In genomic region chr10:63558132-63558784, GRCh38 we compare ENCODE assay signal across 29 cellular contexts.
"Had no signal": no experiment of that assay in that cellular context is flagged by ENCODE, and none has a peak within 500 bp of the region (broad histone marks: within the 10 kb centered on the region; RNA-seq: fewer than 3 reads in every experiment).

No MANE protein-coding gene starts in this region.

- H3K27me3 ChIP-seq: colonic mucosa, foreskin keratinocyte, gastroesophageal sphincter, heart left ventricle, hepatocyte, neural progenitor cell, right atrium auricular region, sigmoid colon, tibial nerve, upper lobe of right lung, uterus had no signal

- H3K36me3 ChIP-seq: colonic mucosa, gastroesophageal sphincter, heart left ventricle, left ventricle myocardium inferior, lower lobe of right lung, neural progenitor cell, prostate gland, right atrium auricular region, sigmoid colon, thoracic aorta, tibial nerve, upper lobe of right lung, uterus had no signal

- H3K36me3 Mint-ChIP-seq: memory B cell; naive B cell; natural killer cell treated with Interleukin-12 subunit alpha and Interleukin-12 subunit beta and Interleukin-15 and Interleukin-18, amount 100 ng/mL, for 72 hours had no signal

- H3K4me3 ChIP-seq: colonic mucosa, gastroesophageal sphincter, heart left ventricle, hepatocyte, left ventricle myocardium inferior, lower lobe of right lung, mucosa of descending colon, neural progenitor cell, prostate gland, right atrium auricular region, sigmoid colon, thoracic aorta, tibial nerve, upper lobe of right lung, uterus had no signal

- ATAC-seq: esophagus mucosa; foreskin keratinocyte; gastroesophageal sphincter; heart left ventricle; lower lobe of right lung; mucosa of descending colon; natural killer cell treated with Interleukin-12 subunit alpha and Interleukin-12 subunit beta and Interleukin-15 and Interleukin-18, amount 100 ng/mL, for 72 hours; stimulated activated memory B cell treated with anti-CD40 and anti-IgM and Interleukin-4, amounts not matched to agents 10 μg/mL and 1 μg/mL and 100 μg/mL, for 72 hours; upper lobe of right lung had no signal

- H3K9me3 ChIP-seq: colonic mucosa, gastroesophageal sphincter, heart left ventricle, left ventricle myocardium inferior, lower lobe of right lung, mucosa of descending colon, prostate gland, right atrium auricular region, sigmoid colon, thoracic aorta, tibial nerve, upper lobe of right lung, uterus had no signal

- H3K4me3 Mint-ChIP-seq: dendritic cell treated with granulocyte-macrophage colony-stimulating factor and Interleukin-4, amounts not matched to agents 40 ng/mL and 50 ng/mL, for 4 days; endodermal cell; memory B cell; mesothelial cell of epicardium; naive B cell; natural killer cell treated with Interleukin-12 subunit alpha and Interleukin-12 subunit beta and Interleukin-15 and Interleukin-18, amount 100 ng/mL, for 72 hours; neural progenitor cell; stimulated activated memory B cell treated with anti-CD40 and anti-IgM and Interleukin-4, amounts not matched to agents 10 μg/mL and 1 μg/mL and 100 μg/mL, for 72 hours; stimulated activated naive CD8-positive, alpha-beta T cell treated with anti-CD3 and anti-CD28 coated beads, Interleukin-15, Interleukin-2, amounts not matched to agents 100 ng/mL and 50 ng/mL, for 24 hours had no signal

- H3K9me3 Mint-ChIP-seq: dendritic cell treated with granulocyte-macrophage colony-stimulating factor and Interleukin-4, amounts not matched to agents 40 ng/mL and 50 ng/mL, for 4 days; endodermal cell; memory B cell; naive B cell; natural killer cell treated with Interleukin-12 subunit alpha and Interleukin-12 subunit beta and Interleukin-15 and Interleukin-18, amount 100 ng/mL, for 72 hours; stimulated activated memory B cell treated with anti-CD40 and anti-IgM and Interleukin-4, amounts not matched to agents 10 μg/mL and 1 μg/mL and 100 μg/mL, for 72 hours; stimulated activated naive CD8-positive, alpha-beta T cell treated with anti-CD3 and anti-CD28 coated beads, Interleukin-15, Interleukin-2, amounts not matched to agents 100 ng/mL and 50 ng/mL, for 24 hours had no signal

- DNase-seq: colonic mucosa; effector CD8-positive, alpha-beta T cell; endodermal cell; foreskin keratinocyte; heart left ventricle; kidney; left ventricle myocardium inferior; lower lobe of right lung; mucosa of descending colon; naive B cell; sigmoid colon; stimulated activated CD4-positive, alpha-beta T cell treated with anti-CD3 and anti-CD28 coated beads, Interleukin-4, amount 100 ng/mL, for 4 hours; upper lobe of right lung; uterus had no signal

- H3K27me3 Mint-ChIP-seq: dendritic cell treated with granulocyte-macrophage colony-stimulating factor and Interleukin-4, amounts not matched to agents 40 ng/mL and 50 ng/mL, for 4 days; memory B cell; naive B cell; stimulated activated memory B cell treated with anti-CD40 and anti-IgM and Interleukin-4, amounts not matched to agents 10 μg/mL and 1 μg/mL and 100 μg/mL, for 72 hours; stimulated activated naive CD8-positive, alpha-beta T cell treated with anti-CD3 and anti-CD28 coated beads, Interleukin-15, Interleukin-2, amounts not matched to agents 100 ng/mL and 50 ng/mL, for 24 hours had no signal

- H3K4me1 ChIP-seq: colonic mucosa, lower lobe of right lung, prostate gland, right atrium auricular region, uterus had no signal

- H3K27ac Mint-ChIP-seq: dendritic cell treated with granulocyte-macrophage colony-stimulating factor and Interleukin-4, amounts not matched to agents 40 ng/mL and 50 ng/mL, for 4 days; endodermal cell; memory B cell; mesothelial cell of epicardium; natural killer cell treated with Interleukin-12 subunit alpha and Interleukin-12 subunit beta and Interleukin-15 and Interleukin-18, amount 100 ng/mL, for 72 hours; neural progenitor cell; stimulated activated memory B cell treated with anti-CD40 and anti-IgM and Interleukin-4, amounts not matched to agents 10 μg/mL and 1 μg/mL and 100 μg/mL, for 72 hours; stimulated activated naive CD8-positive, alpha-beta T cell treated with anti-CD3 and anti-CD28 coated beads, Interleukin-15, Interleukin-2, amounts not matched to agents 100 ng/mL and 50 ng/mL, for 24 hours had no signal

- FAIRE-seq: kidney had no signal

- H3K27ac ChIP-seq: colonic mucosa, epithelial cell of prostate, foreskin keratinocyte, gastroesophageal sphincter, heart left ventricle, hepatocyte, left ventricle myocardium inferior, lower lobe of right lung, neural progenitor cell, prostate gland, right atrium auricular region, sigmoid colon, thoracic aorta, upper lobe of right lung, uterus had no signal
